1 cellular context compared by ENCODE assay signal in the genomic region with DNA sequence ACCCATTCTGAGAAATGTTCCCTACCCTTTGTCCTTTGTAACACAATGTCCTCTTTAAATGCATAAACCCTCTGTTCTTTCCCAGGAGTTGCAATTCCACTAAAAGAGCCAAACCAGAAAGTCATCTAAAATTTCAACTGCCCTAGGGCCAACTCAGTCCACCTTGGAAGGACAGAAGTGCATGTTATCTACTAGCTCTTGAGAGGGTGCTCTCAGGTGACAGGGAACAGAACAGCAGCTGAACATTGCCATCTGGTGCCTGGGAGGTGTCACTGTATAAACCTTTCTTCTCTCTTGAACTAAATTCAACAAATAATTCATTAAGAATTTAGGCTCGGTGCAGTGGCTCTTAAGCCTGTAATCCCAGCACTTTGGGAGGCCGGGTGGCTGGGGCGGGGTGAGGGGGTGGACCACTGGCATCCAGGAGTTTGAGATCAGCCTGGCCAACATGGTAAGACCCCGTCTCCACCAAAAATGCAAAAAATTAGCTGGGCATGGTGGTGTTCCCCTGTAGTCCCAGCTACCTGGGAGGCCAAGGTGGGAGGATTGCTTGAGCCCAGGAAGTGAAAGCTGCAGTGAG.
TF ChIP-seq lines count a peak whose summit lies in the region.

No MANE protein-coding gene starts in this region.

TF ChIP-seq in WTC11, 78 proteins besides CTCF, POLR2A, EP300 and RAD21 (continued from another document):
- no peak for TF ChIP-seq STAT6 (CRISPR knock-in tag; conservative IDR thresholded peaks at IDR 0.05; ENCODE audit: low read depth)
- no peak for TF ChIP-seq RELA (CRISPR knock-in tag; IDR thresholded peaks at IDR 0.05; ENCODE audit: borderline replicate concordance)
- no peak for TF ChIP-seq NR2C2 (CRISPR knock-in tag; IDR thresholded peaks at IDR 0.05)
